ENCODE assay signal across 12 cellular contexts in genomic region chr1:213724640-213725536, GRCh38.
DNase-seq lines count a peak whose midpoint lies in the region; ATAC-seq, FAIRE-seq and TF ChIP-seq lines count a peak whose summit lies in the region.
"Had no signal": no experiment of that assay in that cellular context is flagged by ENCODE, and none has a peak within 500 bp of the region (broad histone marks: within the 10 kb centered on the region; RNA-seq: fewer than 3 reads in every experiment).

No MANE protein-coding gene starts in this region.

- TF ChIP-seq CTCF in LNCaP clone FGC (IDR thresholded peaks at IDR 0.05; ENCODE audit: control insufficient read depth, extremely low read depth, insufficient read depth) (no peak), H1 (IDR thresholded peaks at IDR 0.05; ENCODE audit: control extremely low read depth in 1 of 3, insufficient read depth in 1 of 3, low read depth in 1 of 3, low read length in 3 of 3) (no peak), liver (IDR thresholded peaks at IDR 0.05; ENCODE audit: low read depth, low read length, missing input control) (peak; percentile 30), upper lobe of right lung (IDR thresholded peaks at IDR 0.05) (no peak)

- H3K4me3 ChIP-seq in LNCaP clone FGC (ENCODE audit: low read depth, low read length) (no peak overlapping the region), H1 (ENCODE audit: extremely low read depth in 1 of 4, insufficient read depth in 2 of 4, low read depth in 3 of 4, low read length in 4 of 4) (no peak overlapping the region), liver (ENCODE audit: low read depth in 1 of 3, low read length in 3 of 3) (no peak overlapping the region), upper lobe of right lung (no peak overlapping the region)

- H3K9ac ChIP-seq in H1 (replicated peaks in 1 of 4; ENCODE audit: extremely low read depth in 1 of 4, low read depth in 3 of 4, low read length in 3 of 4) (no peak overlapping the region), liver (ENCODE audit: low read depth in 1 of 2, low read length in 2 of 2) (no peak overlapping the region)

- H3K36me3 ChIP-seq in H1 (ENCODE audit: control insufficient read depth in 2 of 4, insufficient read depth in 4 of 4, low read length in 3 of 4) (no peaks in the 10 kb centered on the region), liver (ENCODE audit: control insufficient read depth in 4 of 4, insufficient read depth in 3 of 4, low read depth in 1 of 4, low read length in 3 of 4) (no peaks in the 10 kb centered on the region), upper lobe of right lung (no peaks in the 10 kb centered on the region)

- TF ChIP-seq RAD21 in H1 (IDR thresholded peaks at IDR 0.05 in 1 of 2, conservative IDR thresholded peaks at IDR 0.05 in 1 of 2; ENCODE audit: low read depth in 2 of 2, low read length in 2 of 2), result no peak
- peak; percentile 54 to 72 for TF ChIP-seq RAD21 in liver (IDR thresholded peaks at IDR 0.05)

- H2AFZ ChIP-seq in H1 (ENCODE audit: low read length), result no peak overlapping the region

- no peak overlapping the region for H4K5ac ChIP-seq in H1 (ENCODE audit: insufficient read length, low read depth, low read length)

- no peaks in the 10 kb centered on the region for H3K79me1 ChIP-seq in H1 (ENCODE audit: low read depth, low read length)

- intact Hi-C loops in upper lobe of right lung (cut with DNase I), result no loop called here

- CTCF ChIA-PET in H1 (lab: Charles Lee; ENCODE audit: partially characterized antibody), result interaction anchor here (0.6 kb wide), 1 partner anchor 1328 kb away, joined by 3 read pairs; no protein-coding TSS in a partner anchor

- no peak for FAIRE-seq in H1 (lab: Jason Lieb, UNC)
- FAIRE-seq: G401.6 had no signal

- no peak overlapping the region for H3K4ac ChIP-seq in H1 (replicated peaks; ENCODE audit: insufficient read length, low read depth, low read length)

- H3K27ac ChIP-seq in H1 (ENCODE audit: low read depth, low read length) (no peak overlapping the region), liver (ENCODE audit: low read depth in 1 of 2, low read length in 2 of 2) (peak overlapping the region; percentile 58 to 59), upper lobe of right lung (no peak overlapping the region)

- ATAC-seq in upper lobe of right lung, result peak; percentile 67
- no peak for ATAC-seq in GM21447 (IDR thresholded peaks at IDR 0.05; ENCODE audit: unreplicated experiment)

- no peak overlapping the region for H2BK5ac ChIP-seq in H1 (ENCODE audit: low read depth, low read length)

- H3K4me2 ChIP-seq in H1 (ENCODE audit: insufficient read depth in 1 of 2, low read depth in 2 of 2, low read length in 2 of 2), result no peak overlapping the region

- 0 out of 2 replicates have a peak overlapping the region, but pooled peaks have one; percentile 65 for H2AK5ac ChIP-seq in H1 (ENCODE audit: low read depth, low read length)

- no peaks in the 10 kb centered on the region for H3K9me3 ChIP-seq in H1 (ENCODE audit: insufficient read depth in 2 of 2, low read depth in 1 of 2, low read length in 1 of 2)
- no peaks in the 10 kb centered on the region for H3K9me3 ChIP-seq in liver (ENCODE audit: control insufficient read depth in 4 of 4, low read length in 3 of 4)
- no peaks in the 10 kb centered on the region for H3K9me3 ChIP-seq in upper lobe of right lung

- H3K4me1 ChIP-seq in H1 (replicated peaks in 1 of 4; ENCODE audit: control insufficient read depth in 3 of 4, insufficient read depth in 4 of 4, low read length in 3 of 4), result no peaks in the 10 kb centered on the region; a peak in 1 of 7 replicates
- peaks cover 8 to 21% (median 12%) of the 10 kb centered on the region in 4 donors for H3K4me1 ChIP-seq in liver (ENCODE audit: control insufficient read depth in 4 of 4, insufficient read depth in 4 of 4, low read length in 3 of 4)
- no peaks in the 10 kb centered on the region for H3K4me1 ChIP-seq in upper lobe of right lung

- no peak overlapping the region for H2BK120ac ChIP-seq in H1 (replicated peaks; ENCODE audit: low read depth, low read length)

- no peak overlapping the region for H4K91ac ChIP-seq in H1 (replicated peaks; ENCODE audit: insufficient read length, low read length)

- H2BK15ac ChIP-seq in H1 (ENCODE audit: low read length), result no peak overlapping the region

- no peak overlapping the region for H3K56ac ChIP-seq in H1 (replicated peaks; ENCODE audit: insufficient read length, low read depth, low read length)

- no peak overlapping the region for H3K14ac ChIP-seq in H1 (ENCODE audit: insufficient read length)

- H4K8ac ChIP-seq in H1 (ENCODE audit: extremely low read depth, insufficient read depth, low read length), result no peak overlapping the region

- DNase-seq in LNCaP clone FGC (ENCODE audit: low read depth), result peak; percentile 1
- no peak for DNase-seq in H1 (ENCODE audit: low read depth in 1 of 2, low spot score in 2 of 2)
- no peak for DNase-seq in upper lobe of right lung
- DNase-seq in activated CD4-positive, CD25-positive, alpha-beta regulatory T cell (lab: John Stamatoyannopoulos, UW), result no peak
- no peak for DNase-seq in NCI-H446 treated with DMSO at 0.1 percent for 48 hours (lab: John Stamatoyannopoulos, UW)
- DNase-seq: activated CD8-positive, alpha-beta memory T cell treated with anti-CD3 and anti-CD28 coated beads, Interleukin-2, amount 50 U/mL, for 48 hours; cortex of kidney; NCI-H2171 treated with DMSO at 0.1 percent for 48 hours; stimulated activated naive CD4-positive, alpha-beta T cell treated with Interleukin-2 at 50 U/mL for 16 hours had no signal

- TF ChIP-seq EP300 in H1 (IDR thresholded peaks at IDR 0.05; ENCODE audit: borderline replicate concordance in 1 of 2, low read depth in 2 of 2, low read length in 2 of 2), result no peak

- POLR2A ChIA-PET in H1 (lab: Charles Lee; ENCODE audit: partially characterized antibody), result no interaction called here

- 0 out of 2 replicates have a peak overlapping the region, but pooled peaks have one; percentile 19 for H2BK12ac ChIP-seq in H1 (ENCODE audit: low read depth, low read length)

- no peaks in the 10 kb centered on the region for H4K20me1 ChIP-seq in H1 (replicated peaks in 1 of 2; ENCODE audit: control insufficient read depth in 1 of 2, insufficient read depth in 2 of 2, low read length in 2 of 2)

- H3K27me3 ChIP-seq in H1 (replicated peaks in 1 of 4; ENCODE audit: control insufficient read depth in 3 of 4, extremely low read depth in 1 of 4, insufficient read depth in 3 of 4, low read length in 3 of 4) (no peaks in the 10 kb centered on the region), liver (ENCODE audit: control insufficient read depth in 4 of 4, insufficient read depth in 4 of 4, low read length in 3 of 4) (no peaks in the 10 kb centered on the region), upper lobe of right lung (no peaks in the 10 kb centered on the region)

- H3K18ac ChIP-seq in H1 (ENCODE audit: extremely low read depth, low read length), result no peak overlapping the region

- TF ChIP-seq POLR2A in H1 (IDR thresholded peaks at IDR 0.05; ENCODE audit: control extremely low read depth in 1 of 2, low read depth in 2 of 2, low read length in 2 of 2), result no peak

- H2BK20ac ChIP-seq in H1 (ENCODE audit: low read length), result no peak overlapping the region

- no peaks in the 10 kb centered on the region for H3K79me2 ChIP-seq in H1 (ENCODE audit: control insufficient read depth in 1 of 2, insufficient read depth in 2 of 2, low read length in 2 of 2)

- 84% methylated on average over 14 of the region's 14 CpGs; no CpG with 5 or more reads in 1 of the 2 experiments for WGBS in H1 (ENCODE audit: extremely low coverage in 1 of 2, insufficient coverage in 1 of 2, insufficient read length in 1 of 2, insufficient replicate concordance in 2 of 2, low coverage in 1 of 2, low lambda C conversion rate in 2 of 2, missing lambda C conversion rate in 1 of 2), 2 experiments
- 46% methylated on average over 14 of the region's 14 CpGs for WGBS in liver

- no peaks in the 10 kb centered on the region for H3K23me2 ChIP-seq in H1 (ENCODE audit: low read depth, low read length)

- no peak overlapping the region for H3K23ac ChIP-seq in H1 (ENCODE audit: insufficient read length)

TF ChIP-seq in H1, 55 proteins besides CTCF, POLR2A, EP300 and RAD21 (continues in another document):
- TF ChIP-seq NANOG (IDR thresholded peaks at IDR 0.05; ENCODE audit: insufficient read depth, low read depth, low read length, poor library complexity, severe bottlenecking) (no peak), EGR1 (IDR thresholded peaks at IDR 0.05; ENCODE audit: borderline replicate concordance, low read depth, low read length) (no peak), BACH1 (IDR thresholded peaks at IDR 0.05; ENCODE audit: low read length) (no peak), KDM5A (IDR thresholded peaks at IDR 0.05; ENCODE audit: low read length) (no peak), CREB1 (IDR thresholded peaks at IDR 0.05) (no peak), CHD1 (IDR thresholded peaks at IDR 0.05; ENCODE audit: low read depth, low read length) (no peak), SIN3A (conservative IDR thresholded peaks at IDR 0.05 in 1 of 2, IDR thresholded peaks at IDR 0.05 in 1 of 2; ENCODE audit: low read depth in 1 of 2, low read length in 2 of 2) (no peak), CBX8 (IDR thresholded peaks at IDR 0.05; ENCODE audit: borderline replicate concordance, low read depth, low read length) (no peak), SAP30 (IDR thresholded peaks at IDR 0.05; ENCODE audit: insufficient read depth, insufficient replicate concordance, low read length) (no peak), RNF2 (IDR thresholded peaks at IDR 0.05; ENCODE audit: borderline replicate concordance, low read depth, low read length, missing control alignments, poor library complexity, severe bottlenecking) (no peak)

TF ChIP-seq in liver, 16 proteins besides CTCF, POLR2A, EP300 and RAD21 (continues in another document):
- TF ChIP-seq SP1 (IDR thresholded peaks at IDR 0.05), result peak; percentile 37
- TF ChIP-seq MAX (IDR thresholded peaks at IDR 0.05), result peak; percentile 42
- peak; percentile 25 for TF ChIP-seq YY1 (IDR thresholded peaks at IDR 0.05)
- no peak for TF ChIP-seq TAF1 (conservative IDR thresholded peaks at IDR 0.05)
- no peak for TF ChIP-seq ATF3 (IDR thresholded peaks at IDR 0.05)
- no peak for TF ChIP-seq NR2F2 (IDR thresholded peaks at IDR 0.05)
- TF ChIP-seq RXRA (IDR thresholded peaks at IDR 0.05), result peak; percentile 27 to 66
- TF ChIP-seq EGR1 (IDR thresholded peaks at IDR 0.05; ENCODE audit: low read depth in 2 of 2), result no peak
- no peak for TF ChIP-seq HNF4G (IDR thresholded peaks at IDR 0.05)
- TF ChIP-seq FOXA1 (IDR thresholded peaks at IDR 0.05), result no peak
- no peak for TF ChIP-seq GABPA (IDR thresholded peaks at IDR 0.05 in 1 of 2, conservative IDR thresholded peaks at IDR 0.05 in 1 of 2)
- TF ChIP-seq HNF4A (conservative IDR thresholded peaks at IDR 0.05), result peak in 1 of 2 donors; percentile 48

Comparison
In these comparisons a context has a peak if more than half of its experiments do, and no peak if none do; other contexts are left out.
1. H3K27ac ChIP-seq: peak in liver (2 of 2); none in H1 (single experiment) and upper lobe of right lung (single experiment).